Comparison of ENCODE assay signal across 26 cellular contexts in genomic region chr7:112069879-112070321, GRCh38.
DNase-seq lines count a peak whose midpoint lies in the region; FAIRE-seq and TF ChIP-seq lines count a peak whose summit lies in the region.
"Had no signal": no experiment of that assay in that cellular context is flagged by ENCODE, and none has a peak within 500 bp of the region (broad histone marks: within the 10 kb centered on the region; RNA-seq: fewer than 3 reads in every experiment).

No MANE protein-coding gene starts in this region.

- in situ Hi-C loops in HAP-1 (cut with MboI; ENCODE audit: low sequenced_read_pairs), result no loop called here

- DNase-seq in MCF 10A (ENCODE audit: unreplicated experiment) (peak; percentile 12), breast epithelium (ENCODE audit: low spot score in 2 of 2) (no peak), SW 1271 (lab: John Stamatoyannopoulos, UW) (peak; percentile 36 to 89), foreskin fibroblast (peak; percentile 50 to 63), AG08396 (ENCODE audit: low spot score) (no peak), GM12892 (ENCODE audit: insufficient read length) (no peak), HT-29 (ENCODE audit: low spot score) (no peak), HAP-1 (ENCODE audit: low spot score in 2 of 2) (no peak)
- DNase-seq: activated CD4-positive, alpha-beta T cell treated with anti-CD3 and anti-CD28 coated beads, Interleukin-2, amount 50 U/mL, for 48 hours; activated gamma-delta T cell treated with Interleukin-2 at 50 U/mL for 16 hours; activated T-cell treated with anti-CD3 and anti-CD28 coated beads for 4 hours; anterior cingulate cortex; hippocampal formation; NCI-H2029 treated with DMSO at 0.1 percent for 48 hours; NCI-H510A; SIG-M5; small intestine; stimulated activated CD4-positive, alpha-beta T cell treated with anti-CD3 and anti-CD28 coated beads, Interleukin-4, amount 100 ng/mL, for 1 hour; stomach; trophoblast cell had no signal

- intact Hi-C loops in MCF 10A (cut with micrococcal nuclease) (no loop called here), breast epithelium (cut with DNase I; ENCODE audit: low total_unique reads) (no loop called here)

- TF ChIP-seq POLR2A in breast epithelium (IDR thresholded peaks at IDR 0.05), result no peak
- no peak for TF ChIP-seq POLR2A in GM12892 (IDR thresholded peaks at IDR 0.05; ENCODE audit: low read depth, low read length)

- peaks cover 5% of the 10 kb centered on the region for H3K9me3 Mint-ChIP-seq in MCF 10A (ENCODE audit: unreplicated experiment)
- H3K9me3 Mint-ChIP-seq: T-helper 1 cell treated with Interleukin-12 subunit alpha and Interleukin-12 subunit beta and Interleukin-4 antibody, amounts not matched to agents 30 μg/mL and 1 μg/mL, for 36 hours had no signal

- no peaks in the 10 kb centered on the region for H3K27me3 Mint-ChIP-seq in MCF 10A (ENCODE audit: insufficient read depth, unreplicated experiment)

- H3K27ac Mint-ChIP-seq in MCF 10A (ENCODE audit: low read depth, unreplicated experiment), result no peak overlapping the region
- H3K27ac Mint-ChIP-seq: T-helper 1 cell treated with Interleukin-12 subunit alpha and Interleukin-12 subunit beta and Interleukin-4 antibody, amounts not matched to agents 30 μg/mL and 1 μg/mL, for 36 hours; WTC11 had no signal

- CTCF ChIA-PET in MCF 10A (lab: Yijun Ruan, JAX), result interaction anchor here (1.0 kb wide), 1 partner anchor 16 kb away, joined by 4 read pairs; no protein-coding TSS in a partner anchor

- H3K9me3 ChIP-seq in breast epithelium (peaks cover 0 to 5% of the 10 kb centered on the region in 2 donors), HAP-1 (no peaks in the 10 kb centered on the region)
- H3K9me3 ChIP-seq: BLaER1 had no signal

- H3K27ac ChIP-seq in breast epithelium, result no peak overlapping the region
- H3K27ac ChIP-seq: 22Rv1, BLaER1, stomach had no signal

- H3K4me3 ChIP-seq in breast epithelium (no peak overlapping the region), foreskin fibroblast (ENCODE audit: low read depth in 1 of 2, low read length in 2 of 2) (no peak overlapping the region), HAP-1 (no peak overlapping the region)
- H3K4me3 ChIP-seq: BLaER1, K562, stomach had no signal

- POLR2A ChIA-PET in MCF 10A (lab: Yijun Ruan, JAX), result interaction anchor here (0.6 to 3.6 kb wide), 4 partner anchors 10 to 112 kb away, joined by 3 to 13 read pairs (median 6); no protein-coding TSS in a partner anchor

- H3K4me1 Mint-ChIP-seq in MCF 10A (ENCODE audit: insufficient read depth, unreplicated experiment), result peaks cover 21% of the 10 kb centered on the region

- no TSS peak for BruUV-seq in MCF 10A (replicated peaks; lab: Mats Ljungman, UMichigan)

- no peak overlapping the region for H3K4me3 Mint-ChIP-seq in MCF 10A (ENCODE audit: unreplicated experiment)
- H3K4me3 Mint-ChIP-seq: neural crest cell; T-helper 1 cell treated with Interleukin-12 subunit alpha and Interleukin-12 subunit beta and Interleukin-4 antibody, amounts not matched to agents 30 μg/mL and 1 μg/mL, for 36 hours; WTC11 had no signal

- no peaks in the 10 kb centered on the region for H3K4me1 ChIP-seq in breast epithelium
- no peaks in the 10 kb centered on the region for H3K4me1 ChIP-seq in HAP-1
- H3K4me1 ChIP-seq: BLaER1 had no signal

- H3K27me3 ChIP-seq in breast epithelium (no peaks in the 10 kb centered on the region), HAP-1 (ENCODE audit: low read depth) (no peaks in the 10 kb centered on the region)
- H3K27me3 ChIP-seq: BLaER1, stomach had no signal

- FAIRE-seq in GM12892 (lab: Jason Lieb, UNC), result no peak
- FAIRE-seq: K562, small intestine had no signal

- no peaks in the 10 kb centered on the region for H3K36me3 Mint-ChIP-seq in MCF 10A (ENCODE audit: insufficient read depth, unreplicated experiment)

- no peak for TF ChIP-seq CTCF in MCF 10A (IDR thresholded peaks at IDR 0.05; ENCODE audit: unreplicated experiment)
- no peak for TF ChIP-seq CTCF in breast epithelium (IDR thresholded peaks at IDR 0.05)
- TF ChIP-seq CTCF in foreskin fibroblast (IDR thresholded peaks at IDR 0.05; ENCODE audit: low read depth, low read length), result no peak

- H3K36me3 ChIP-seq in breast epithelium (no peaks in the 10 kb centered on the region), HAP-1 (replicated peaks) (no peaks in the 10 kb centered on the region)
- H3K36me3 ChIP-seq: BLaER1, stomach had no signal

Comparison
In these comparisons a context has a peak if more than half of its experiments do, and no peak if none do; other contexts are left out.
1. DNase-seq: peak in MCF 10A (single experiment), SW 1271 (2 of 2) and foreskin fibroblast (2 of 2); none in breast epithelium (0 of 2), AG08396 (single experiment), GM12892 (single experiment), HT-29 (single experiment) and HAP-1 (0 of 2).